8 cellular contexts compared by ENCODE assay signal in the genomic region with DNA sequence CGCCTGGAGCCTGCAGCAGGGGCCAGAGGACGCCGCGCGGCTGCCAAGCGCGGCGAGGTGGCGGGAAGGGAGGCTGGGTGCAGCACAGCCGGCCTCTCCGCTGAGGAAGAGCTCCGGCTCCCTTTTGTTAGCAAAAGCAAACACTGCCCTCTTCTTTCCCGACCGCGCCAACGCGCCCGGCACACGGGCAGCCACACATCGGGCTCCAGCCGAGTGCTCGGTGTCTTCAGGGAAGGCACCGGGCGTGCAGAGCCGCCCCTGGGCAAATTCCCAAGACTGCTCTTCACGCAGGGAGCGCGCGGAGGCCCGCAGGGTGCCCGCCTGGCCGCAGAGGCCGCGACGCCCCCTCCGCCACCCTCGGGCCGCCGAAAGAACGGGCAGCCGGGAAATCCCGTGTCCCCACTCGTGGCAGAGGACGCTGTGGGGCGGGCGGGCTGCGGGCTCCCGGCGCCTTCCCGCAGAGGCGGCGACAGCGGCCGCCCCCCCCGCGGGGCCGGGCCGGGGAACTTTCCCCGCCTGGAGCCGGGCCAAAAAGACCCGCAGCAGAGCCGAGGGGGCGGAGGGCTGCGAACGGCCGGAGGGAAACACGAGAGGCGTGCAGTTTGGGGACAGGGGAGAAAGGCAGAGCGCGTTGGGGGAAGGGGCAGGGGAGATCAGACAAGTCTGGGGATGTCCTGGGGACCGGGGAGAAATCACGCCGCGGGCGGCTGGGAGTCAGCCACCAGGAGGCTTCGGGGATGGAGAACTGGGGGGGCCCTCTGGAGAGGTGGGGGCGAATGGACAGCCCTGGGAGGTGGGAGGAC. TPM values are rescaled to one million over a fixed set of nuclear protein-coding genes. Genes with fewer than 3 reads are reported as not detected.
A peak's percentile ranks its signal among the peaks of the same experiment; 100 is the strongest.
DNase-seq lines count a peak whose midpoint lies in the region; ATAC-seq and TF ChIP-seq lines count a peak whose summit lies in the region.

No MANE protein-coding gene starts in this region.

- H2BK20ac ChIP-seq in H9 (ENCODE audit: low read depth, low read length, poor library complexity, severe bottlenecking): no peak overlapping the region

- H2BK12ac ChIP-seq in H9 (ENCODE audit: insufficient read length, low read depth, low read length): no peak overlapping the region

- no peaks in the 10 kb centered on the region for H3K9me3 Mint-ChIP-seq in H9

- H3K4ac ChIP-seq in H9 (ENCODE audit: low read depth, low read length): no peak overlapping the region

- H3K36me3 Mint-ChIP-seq in H9 (ENCODE audit: insufficient read depth in 1 of 3, low read depth in 3 of 3): no peaks in the 10 kb centered on the region

- H3K9ac ChIP-seq in H9 (ENCODE audit: extremely low read depth, insufficient read length, low read length): no peak overlapping the region

- peaks cover 10 to 13% of the 10 kb centered on the region in 2 experiments for H3K4me1 Mint-ChIP-seq in H9

- peak overlapping the region; percentile 71 to 89; a peak in 4 of 5 replicates for H3K4me3 Mint-ChIP-seq in H9

- no peak overlapping the region for H3K18ac ChIP-seq in H9 (ENCODE audit: insufficient read length, low read depth, low read length)

- no peak overlapping the region for H3K14ac ChIP-seq in H9 (ENCODE audit: insufficient read depth, low read length)

- peaks cover 21% of the 10 kb centered on the region; the same call in 1 of the 2 replicates for H3K27me3 ChIP-seq in H9 (ENCODE audit: insufficient read depth, low read length)

- DNase-seq in H9 (peak; percentile 63), NCI-H526 treated with DMSO at 0.1 percent for 48 hours (lab: John Stamatoyannopoulos, UW) (peak; percentile 93), Right ventricle myocardium superior (peak; percentile 78), occipital lobe (lab: John Stamatoyannopoulos, UW) (peak; percentile 76), GF-D8 (lab: John Stamatoyannopoulos, UW) (no peak)
- DNase-seq in activated naive CD4-positive, alpha-beta T cell treated with anti-CD3 and anti-CD28 coated beads, Interleukin-2, amount 50 U/mL, for 16 hours: peak; percentile 13

- H3K27ac ChIP-seq in C4-2B: peak overlapping the region; percentile 53
- no peak overlapping the region for H3K27ac ChIP-seq in H9 (ENCODE audit: insufficient read length, low read depth, low read length)

- no peak overlapping the region for H2BK5ac ChIP-seq in H9 (ENCODE audit: insufficient read length, low read length)

- H2AK5ac ChIP-seq in H9 (ENCODE audit: insufficient read length, low read length): no peak overlapping the region

- H3K79me2 ChIP-seq in H9 (ENCODE audit: insufficient read depth, low read length): no peaks in the 10 kb centered on the region

- TF ChIP-seq CTCF in C4-2B (conservative IDR thresholded peaks at IDR 0.05) (peak; percentile 67), H9 (conservative IDR thresholded peaks at IDR 0.05) (peak; percentile 46; the same call in 2 of the 3 replicates)

- H2BK120ac ChIP-seq in H9 (ENCODE audit: low read depth, low read length, poor library complexity, severe bottlenecking): no peak overlapping the region

- no peak overlapping the region; the same call in 1 of the 2 replicates for H2BK15ac ChIP-seq in H9 (ENCODE audit: low read depth, low read length)

- no peak overlapping the region for H4K91ac ChIP-seq in H9 (ENCODE audit: insufficient read length, low read depth, low read length)

- H3K27me3 Mint-ChIP-seq in H9 (ENCODE audit: low read depth): peaks cover 53% of the 10 kb centered on the region

- H2AFZ ChIP-seq in H9 (ENCODE audit: low read length): no peak overlapping the region

- H3K23me2 ChIP-seq in H9 (ENCODE audit: insufficient read length, low read depth, low read length, poor library complexity, severe bottlenecking): peaks cover 24% of the 10 kb centered on the region

- peak overlapping the region in 1 of 3 experiments; percentile 67; a peak in 1 of 7 replicates for H3K27ac Mint-ChIP-seq in H9

- H4K20me1 ChIP-seq in H9 (ENCODE audit: control insufficient read depth, insufficient read depth, insufficient read length): no peaks in the 10 kb centered on the region

- no peak overlapping the region for H4K8ac ChIP-seq in H9 (replicated peaks; ENCODE audit: insufficient read length, low read depth, low read length)

- H3T11ph ChIP-seq in H9 (ENCODE audit: low read length): no peak overlapping the region

- intact Hi-C loops in Right ventricle myocardium superior (cut with DNase I): loop anchor here (5.0 to 10.0 kb wide), 2 partner anchors 166 to 172 kb away; no protein-coding TSS in a partner anchor

- WGBS in H9 (ENCODE audit: extremely low coverage, insufficient read length, low lambda C conversion rate): no CpG with 5 or more reads among the region's 77 CpGs

- ATAC-seq in Right ventricle myocardium superior (ENCODE audit: poor library complexity) (peak; percentile 74), GM18498 (IDR thresholded peaks at IDR 0.05; ENCODE audit: unreplicated experiment) (no peak)

- H3K56ac ChIP-seq in H9 (ENCODE audit: insufficient read length, low read depth, low read length): no peak overlapping the region

- H3K79me1 ChIP-seq in H9 (ENCODE audit: insufficient read depth, low read depth, low read length, poor library complexity, severe bottlenecking): no peaks in the 10 kb centered on the region

- peak overlapping the region; percentile 78 for H3K4me2 ChIP-seq in H9 (ENCODE audit: insufficient read depth, insufficient read length, low read length)

- H3K9me3 ChIP-seq in H9 (ENCODE audit: control insufficient read depth, low read depth, low read length): no peaks in the 10 kb centered on the region

- no peak overlapping the region for H4K5ac ChIP-seq in H9 (ENCODE audit: insufficient read length, low read depth, low read length)

- no peaks in the 10 kb centered on the region for H3K4me1 ChIP-seq in H9 (ENCODE audit: insufficient read depth, low read length)

- no peak overlapping the region for H3K23ac ChIP-seq in H9 (ENCODE audit: insufficient read length, low read depth, low read length)

RNA-seq across cellular contexts. Expression of a gene that starts 0.9 kb away (rescaled TPM):
- total RNA-seq in H9 (2021) (11.9 and 12.5 TPM in 2 replicates), Right ventricle myocardium superior (32.0 TPM), occipital lobe (248 TPM)
